28 cellular contexts compared by ENCODE assay signal in genomic region chr16:53827741-53828140, GRCh38.
DNase-seq lines count a peak whose midpoint lies in the region; TF ChIP-seq lines count a peak whose summit lies in the region.
"Had no signal": no experiment of that assay in that cellular context is flagged by ENCODE, and none has a peak within 500 bp of the region (broad histone marks: within the 10 kb centered on the region; RNA-seq: fewer than 3 reads in every experiment).

No MANE protein-coding gene starts in this region.

- no peak overlapping the region for H2AFZ ChIP-seq in neuronal stem cell (ENCODE audit: low read length)
- no peak overlapping the region for H2AFZ ChIP-seq in trophoblast cell (ENCODE audit: insufficient read depth, low read length, poor library complexity)

- H2BK12ac ChIP-seq in neuronal stem cell (ENCODE audit: low read length) (no peak overlapping the region), trophoblast cell (ENCODE audit: low read length) (no peak overlapping the region)

- H3K14ac ChIP-seq in neuronal stem cell (ENCODE audit: low read length): no peak overlapping the region
- no peak overlapping the region for H3K14ac ChIP-seq in trophoblast cell (ENCODE audit: low read length)

- H3K9me3 ChIP-seq in neuronal stem cell (replicated peaks in 1 of 2; ENCODE audit: control insufficient read depth in 2 of 2, insufficient read depth in 1 of 2, low read depth in 1 of 2, low read length in 2 of 2): peaks cover 5 to 16% of the 10 kb centered on the region in 2 donors
- no peaks in the 10 kb centered on the region for H3K9me3 ChIP-seq in trophoblast cell (ENCODE audit: insufficient read depth, low read depth, low read length)
- H3K9me3 ChIP-seq: A549, ascending aorta, mucosa of descending colon, tibial artery had no signal

- H3K27me3 ChIP-seq in neuronal stem cell (ENCODE audit: control insufficient read depth in 3 of 3, insufficient read depth in 3 of 3, low read depth in 1 of 3, low read length in 3 of 3) (peaks cover 0 to 2% (median 0%) of the 10 kb centered on the region in 3 experiments), trophoblast cell (ENCODE audit: insufficient read depth, low read length) (no peaks in the 10 kb centered on the region)
- H3K27me3 ChIP-seq: ascending aorta, tibial artery had no signal

- H2BK5ac ChIP-seq in neuronal stem cell (ENCODE audit: low read length) (no peak overlapping the region), trophoblast cell (ENCODE audit: low read depth, low read length, poor library complexity) (no peak overlapping the region)

- H3K27ac ChIP-seq in neuronal stem cell (replicated peaks; ENCODE audit: low read length) (no peak overlapping the region), coronary artery (no peak overlapping the region), trophoblast cell (ENCODE audit: low read depth, low read length) (no peak overlapping the region)
- H3K27ac ChIP-seq: A549, ascending aorta, RWPE1, SK-N-MC, tibial artery had no signal

- no peak overlapping the region for H4K12ac ChIP-seq in trophoblast cell (ENCODE audit: low read depth, low read length)

- H4K91ac ChIP-seq in neuronal stem cell (ENCODE audit: low read depth, low read length, poor library complexity): no peak overlapping the region
- H4K91ac ChIP-seq in trophoblast cell (ENCODE audit: low read depth, low read length): no peak overlapping the region

- TF ChIP-seq CTCF in fibroblast of pulmonary artery (IDR thresholded peaks at IDR 0.05; ENCODE audit: low read length, missing control alignments): no peak
- TF ChIP-seq CTCF in coronary artery (IDR thresholded peaks at IDR 0.05): no peak

- H3K79me1 ChIP-seq in neuronal stem cell (ENCODE audit: low read depth, low read length) (no peaks in the 10 kb centered on the region), trophoblast cell (ENCODE audit: low read length) (no peaks in the 10 kb centered on the region)

- peaks cover 3 to 10% of the 10 kb centered on the region in 2 donors for H3K4me1 ChIP-seq in neuronal stem cell (ENCODE audit: control insufficient read depth in 2 of 2, insufficient read depth in 1 of 2, low read depth in 1 of 2, low read length in 2 of 2)
- H3K4me1 ChIP-seq in trophoblast cell (ENCODE audit: control insufficient read depth in 1 of 2, insufficient read depth in 2 of 2, low read length in 2 of 2): peaks cover 0 to 4% of the 10 kb centered on the region in 2 experiments
- H3K4me1 ChIP-seq: ascending aorta had no signal

- DNase-seq in COLO829 (ENCODE audit: low spot score) (peak; percentile 44), NCI-H69 (lab: John Stamatoyannopoulos, UW) (peak; percentile 5), fibroblast of pulmonary artery (ENCODE audit: low read depth) (peak; percentile 11), neuronal stem cell (ENCODE audit: low spot score) (peak; percentile 73), NCI-H2196 (lab: John Stamatoyannopoulos, UW; ENCODE audit: unreplicated experiment) (no peak), coronary artery (ENCODE audit: low spot score) (no peak), trophoblast cell (no peak)
- no peak for DNase-seq in stimulated activated CD4-positive, alpha-beta T cell treated with anti-CD3 and anti-CD28 coated beads, Interleukin-1b, Interleukin-23, amount 100 ng/mL, for 48 hours
- DNase-seq: activated CD4-positive, CD25-positive, alpha-beta regulatory T cell; activated CD8-positive, alpha-beta memory T cell treated with anti-CD3 and anti-CD28 coated beads, Interleukin-2, amount 10 ng/mL, durations not matched to agents 7 days and 5 days; activated T-cell treated with anti-CD3 and anti-CD28 coated beads, Interleukin-2, amount 50 U/mL, for 48 hours; AML-193; CD4-positive, alpha-beta T cell; cortex of kidney; effector memory CD8-positive, alpha-beta T cell; HCEC 1CT; head of caudate nucleus; mucosa of descending colon; NCI-H146; right cardiac atrium; stimulated activated CD4-positive, alpha-beta T cell treated with anti-CD3 and anti-CD28 coated beads, Interleukin-2, amount 100 ng/mL, for 48 hours; stimulated activated naive CD8-positive, alpha-beta T cell treated with anti-CD3 and anti-CD28 coated beads, Interleukin-15, amount 100 ng/mL, for 72 hours; T-helper 1 cell; tibial artery had no signal

- no peak overlapping the region for H3K4me2 ChIP-seq in neuronal stem cell (ENCODE audit: insufficient read depth, low read length, poor library complexity, severe bottlenecking)
- no peak overlapping the region for H3K4me2 ChIP-seq in trophoblast cell (ENCODE audit: low read length)
- H3K4me2 ChIP-seq: A549 had no signal

- no peak overlapping the region for H2AK5ac ChIP-seq in neuronal stem cell (ENCODE audit: low read depth, low read length)
- H2AK5ac ChIP-seq in trophoblast cell (ENCODE audit: low read length): no peak overlapping the region

- H3K4me3 ChIP-seq in fibroblast of pulmonary artery (replicated peaks; ENCODE audit: low read depth, low read length) (no peak overlapping the region), neuronal stem cell (ENCODE audit: low read length in 2 of 2) (no peak overlapping the region), coronary artery (no peak overlapping the region), trophoblast cell (ENCODE audit: low read depth, low read length) (no peak overlapping the region)
- H3K4me3 ChIP-seq: A549, ascending aorta, mucosa of descending colon, SK-N-MC, tibial artery had no signal

- H4K8ac ChIP-seq in neuronal stem cell (ENCODE audit: low read depth, low read length) (no peak overlapping the region), trophoblast cell (ENCODE audit: low read depth, low read length) (no peak overlapping the region)

- H3K23ac ChIP-seq in neuronal stem cell (ENCODE audit: low read depth, low read length, poor library complexity) (no peak overlapping the region), trophoblast cell (ENCODE audit: low read length) (no peak overlapping the region)

- H2BK120ac ChIP-seq in neuronal stem cell (ENCODE audit: low read depth, low read length) (no peak overlapping the region), trophoblast cell (ENCODE audit: insufficient read depth, low read length, poor library complexity) (no peak overlapping the region)

- H3K18ac ChIP-seq in neuronal stem cell (ENCODE audit: low read length): no peak overlapping the region
- H3K18ac ChIP-seq in trophoblast cell (ENCODE audit: low read length): no peak overlapping the region

- H3K4ac ChIP-seq in neuronal stem cell (ENCODE audit: low read length) (no peak overlapping the region), trophoblast cell (ENCODE audit: low read depth, low read length) (no peak overlapping the region)

- H3K79me2 ChIP-seq in trophoblast cell (ENCODE audit: control insufficient read depth, insufficient read depth, low read length, poor library complexity): no peaks in the 10 kb centered on the region

- WGBS in neuronal stem cell (ENCODE audit: extremely low coverage in 2 of 2, insufficient read length in 2 of 2, insufficient replicate concordance in 1 of 2), 2 donors: no CpG with 5 or more reads among the region's 5 CpGs
- WGBS in trophoblast cell (ENCODE audit: extremely low coverage, insufficient coverage, insufficient read length): no CpG with 5 or more reads among the region's 5 CpGs

- H2BK15ac ChIP-seq in neuronal stem cell (ENCODE audit: low read length): no peak overlapping the region

- H3K9ac ChIP-seq in neuronal stem cell (ENCODE audit: low read depth, low read length, poor library complexity) (no peak overlapping the region), trophoblast cell (ENCODE audit: low read length) (no peak overlapping the region)

- H3K36me3 ChIP-seq in neuronal stem cell (replicated peaks in 1 of 2; ENCODE audit: control insufficient read depth in 2 of 2, insufficient read depth in 2 of 2, low read length in 2 of 2) (peaks cover 5 to 14% of the 10 kb centered on the region in 2 donors), trophoblast cell (ENCODE audit: control insufficient read depth in 1 of 2, insufficient read depth in 2 of 2, low read length in 2 of 2) (peaks cover 0 to 2% of the 10 kb centered on the region in 2 experiments)

Comparison
In these comparisons a context has a peak if more than half of its experiments do, and no peak if none do; other contexts are left out.
1. DNase-seq: peak in COLO829 (single experiment), NCI-H69 (single experiment), fibroblast of pulmonary artery (single experiment) and neuronal stem cell (single experiment); none in NCI-H2196 (single experiment), stimulated activated CD4-positive, alpha-beta T cell treated with anti-CD3 and anti-CD28 coated beads, Interleukin-1b, Interleukin-23, amount 100 ng/mL, for 48 hours (single experiment), coronary artery (single experiment) and trophoblast cell (0 of 2).